ENCODE assay signal across 8 cellular contexts in the genomic region with DNA sequence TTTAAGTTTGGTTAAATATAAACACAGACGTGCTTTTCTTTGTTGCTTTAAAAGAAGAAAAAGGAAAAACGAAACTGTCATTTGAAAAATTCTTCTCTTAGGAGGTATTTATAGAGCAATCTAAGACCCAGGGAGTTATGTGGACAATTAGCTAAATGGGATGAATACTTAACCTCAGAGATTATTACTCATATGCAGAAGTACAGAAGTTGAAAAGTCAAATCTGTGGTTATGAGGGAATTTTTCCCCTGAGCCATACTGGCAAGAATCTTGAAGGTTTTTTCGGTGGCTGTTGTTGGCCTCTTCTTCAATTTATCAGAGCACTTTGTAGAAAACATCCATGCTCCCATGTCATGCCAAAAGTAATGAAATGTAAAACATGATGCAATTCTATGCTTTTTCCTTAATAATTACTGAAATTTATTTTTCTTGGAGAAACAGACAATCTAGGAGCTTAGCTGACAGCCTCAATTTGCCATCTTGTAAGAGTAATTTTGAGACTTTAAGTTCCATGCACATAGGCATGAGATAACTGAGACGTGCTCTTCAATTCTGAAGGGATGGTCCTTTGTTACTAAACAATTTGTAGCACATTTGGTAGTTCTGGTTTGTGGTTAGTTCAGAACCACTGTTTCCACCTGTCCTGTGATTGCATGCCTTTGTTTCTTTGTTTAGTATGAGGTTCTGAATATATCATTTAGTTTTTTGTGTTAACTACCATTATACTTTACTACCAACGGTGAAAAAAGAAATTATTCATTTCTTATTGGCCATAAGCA.
DNase-seq lines count a peak whose midpoint lies in the region; ATAC-seq and TF ChIP-seq lines count a peak whose summit lies in the region.

No MANE protein-coding gene starts in this region.

- H3K4me1 Mint-ChIP-seq in mesothelial cell of epicardium, result no peaks in the 10 kb centered on the region

- H3K9me3 Mint-ChIP-seq in mesothelial cell of epicardium, result peaks cover 6% of the 10 kb centered on the region

- no peak overlapping the region for H3K27ac Mint-ChIP-seq in mesothelial cell of epicardium

- H3K36me3 Mint-ChIP-seq in mesothelial cell of epicardium, result peaks cover 59% of the 10 kb centered on the region

- no peak overlapping the region for H3K4me3 Mint-ChIP-seq in mesothelial cell of epicardium

- TF ChIP-seq CTCF in fibroblast of the aortic adventitia (IDR thresholded peaks at IDR 0.05; ENCODE audit: insufficient read depth, low read length) (no peak), mesothelial cell of epicardium (IDR thresholded peaks at IDR 0.05; ENCODE audit: unreplicated experiment) (no peak)

- no peak overlapping the region for H3K4me3 ChIP-seq in fibroblast of the aortic adventitia (ENCODE audit: low read depth, low read length)

- ATAC-seq in GM19468 (IDR thresholded peaks at IDR 0.05; ENCODE audit: extremely low read depth, unreplicated experiment) (peak; percentile 27), HG03378 (IDR thresholded peaks at IDR 0.05; ENCODE audit: unreplicated experiment) (peak; percentile 92), esophagus mucosa (no peak)

- DNase-seq in EL (peak; percentile 81), fibroblast of the aortic adventitia (ENCODE audit: low read depth) (peak; percentile 87), GM19238 (ENCODE audit: insufficient read length, low spot score) (no peak), iPS-NIHi11 (ENCODE audit: low spot score) (no peak), mesothelial cell of epicardium (ENCODE audit: low spot score in 2 of 2, unreplicated experiment in 2 of 2) (no peak)

- H3K27me3 Mint-ChIP-seq in mesothelial cell of epicardium (ENCODE audit: low read depth), result no peaks in the 10 kb centered on the region

Comparison
In these comparisons a context has a peak if more than half of its experiments do, and no peak if none do; other contexts are left out.
1. DNase-seq: peak in EL (single experiment) and fibroblast of the aortic adventitia (single experiment); none in GM19238 (single experiment), iPS-NIHi11 (single experiment) and mesothelial cell of epicardium (0 of 2).